ENCODE assay signal across 8 cellular contexts in the genomic region with DNA sequence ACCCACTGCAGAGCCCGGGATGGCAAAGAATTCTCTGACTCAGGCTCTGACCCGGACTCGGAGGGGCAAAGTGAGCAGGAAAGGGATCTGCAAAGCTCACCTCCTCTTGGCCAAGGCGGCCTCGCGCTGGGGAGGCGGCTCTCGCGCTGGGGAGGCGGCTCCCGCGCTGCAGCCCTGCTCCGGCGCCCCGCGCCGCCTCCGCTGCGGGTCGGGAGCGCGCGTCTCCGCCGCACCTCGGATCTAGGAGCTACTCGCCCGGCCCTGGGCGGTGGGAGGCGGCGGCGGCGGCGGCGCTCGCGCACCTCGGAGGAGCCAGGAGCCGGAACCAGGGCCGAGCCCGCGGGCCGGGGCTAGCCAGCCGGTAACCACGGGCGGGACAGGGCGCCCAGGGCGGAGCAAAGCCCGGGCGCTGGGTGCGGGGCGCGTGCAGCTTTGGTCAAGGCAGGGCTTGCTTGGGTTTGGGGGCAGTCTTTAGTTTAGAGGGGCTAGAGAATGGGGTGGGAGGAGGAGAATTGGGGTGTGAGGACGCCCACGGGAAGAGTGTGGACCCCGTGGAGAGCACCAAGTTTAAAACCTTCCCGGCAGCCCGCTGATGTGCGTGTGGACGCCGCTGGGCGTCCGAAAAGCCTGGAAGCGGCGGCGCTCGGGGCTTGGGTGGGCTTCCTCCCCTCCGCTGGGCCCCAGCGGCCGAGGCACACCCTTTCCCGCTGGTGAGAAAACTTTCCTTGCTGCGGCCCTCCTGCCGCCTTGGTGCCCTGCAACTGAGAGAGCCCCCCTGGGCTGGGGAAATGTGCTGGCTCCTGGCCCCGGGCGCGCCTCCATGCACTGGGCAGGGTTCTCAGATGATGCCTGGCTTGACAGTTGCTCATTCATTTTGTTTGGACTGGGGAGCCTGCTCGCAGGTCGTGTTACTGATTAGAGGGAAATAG. TPM values are rescaled to one million over a fixed set of nuclear protein-coding genes. Genes with fewer than 3 reads are reported as not detected.
DNase-seq lines count a peak whose midpoint lies in the region; ATAC-seq and TF ChIP-seq lines count a peak whose summit lies in the region.

A gene with protein sequence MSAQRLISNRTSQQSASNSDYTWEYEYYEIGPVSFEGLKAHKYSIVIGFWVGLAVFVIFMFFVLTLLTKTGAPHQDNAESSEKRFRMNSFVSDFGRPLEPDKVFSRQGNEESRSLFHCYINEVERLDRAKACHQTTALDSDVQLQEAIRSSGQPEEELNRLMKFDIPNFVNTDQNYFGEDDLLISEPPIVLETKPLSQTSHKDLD (plus strand): TSS at position 250 of the 929 bp plus-strand sequence. CDS start 21,547 bp downstream, outside the sequence.

- peaks cover 0 to 24% (median 18%) of the 10 kb centered on the region in 4 donors for H3K4me1 ChIP-seq in stomach

- peaks cover 0 to 4% (median 0%) of the 10 kb centered on the region in 4 donors for H3K9me3 ChIP-seq in stomach

- H3K36me3 ChIP-seq in brain microvascular endothelial cell (replicated peaks) (no peaks in the 10 kb centered on the region), stomach (no peaks in the 10 kb centered on the region)

- TF ChIP-seq EP300 in stomach (IDR thresholded peaks at IDR 0.05) = no peak

- TF ChIP-seq POLR2A in stomach (IDR thresholded peaks at IDR 0.05) = no peak

- in situ Hi-C loops in brain microvascular endothelial cell (cut with HindIII; ENCODE audit: low pct_ligation_motif_present, low sequenced_read_pairs) = no loop called here

- DNase-seq in AG08395 (ENCODE audit: low spot score) (peak; percentile 29), NCI-H146 treated with DMSO at 0.1 percent for 48 hours (lab: John Stamatoyannopoulos, UW; ENCODE audit: unreplicated experiment) (peak; percentile 18), brain microvascular endothelial cell (peak; percentile 3), left colon (peak; percentile 32 to 68), stomach (peak; percentile 58), activated gamma-delta T cell treated with Interleukin-2 at 50 U/mL for 16 hours (no peak), NCI-H1694 treated with DMSO at 0.1 percent for 48 hours (lab: John Stamatoyannopoulos, UW) (no peak)

- H3K4me3 ChIP-seq in brain microvascular endothelial cell (ENCODE audit: low read depth, low read length) (peak within 1 kb of the TSS; percentile 59), stomach (peak within 1 kb of the TSS; percentile 47 to 62 (median 60))

- no peak within 1 kb of the TSS for H3K27ac ChIP-seq in brain microvascular endothelial cell
- H3K27ac ChIP-seq in stomach = peak within 1 kb of the TSS; percentile 46 to 65 (median 62)

- intact Hi-C loops in left colon (cut with DNase I, micrococcal nuclease) = no loop called here
- intact Hi-C loops in stomach (cut with DNase I; ENCODE audit: low total_unique reads) = no loop called here

- no peak for TF ChIP-seq CTCF in brain microvascular endothelial cell (IDR thresholded peaks at IDR 0.05; ENCODE audit: low read depth, low read length, missing control alignments)
- TF ChIP-seq CTCF in stomach (IDR thresholded peaks at IDR 0.05) = peak in 1 of 7 experiments; percentile 8

- 1 to 2% (median 1%) methylated on average over 30 to 78 of the region's 78 CpGs for WGBS in stomach, 5 donors

- ATAC-seq in GM19351 (IDR thresholded peaks at IDR 0.05; ENCODE audit: unreplicated experiment) (peak; percentile 65), left colon (peak; percentile 91)

- H3K27me3 ChIP-seq in brain microvascular endothelial cell (replicated peaks) (no peaks in the 10 kb centered on the region), stomach (peaks cover 0 to 51% (median 5%) of the 10 kb centered on the region in 3 donors)

RNA-seq across cellular contexts. Expression of the gene that starts here (rescaled TPM):
- 1 to 10 TPM; 8.5 to 9.2 TPM for total RNA-seq in left colon
- 10 to 100 TPM in 1 of 5 donors, 1 to 10 TPM in 4; 1.3 to 20.2 (median 7.6) TPM for total RNA-seq in stomach
- polyA plus RNA-seq in stomach = 1 to 10 TPM; 2.6 to 5.5 (median 2.6) TPM

Comparison
In these comparisons a context has a peak if more than half of its experiments do, and no peak if none do; other contexts are left out.
1. DNase-seq: peak in AG08395 (single experiment), NCI-H146 treated with DMSO at 0.1 percent for 48 hours (single experiment), brain microvascular endothelial cell (single experiment), left colon (2 of 2) and stomach (single experiment); none in activated gamma-delta T cell treated with Interleukin-2 at 50 U/mL for 16 hours (single experiment) and NCI-H1694 treated with DMSO at 0.1 percent for 48 hours (single experiment).